In the genomic region with DNA sequence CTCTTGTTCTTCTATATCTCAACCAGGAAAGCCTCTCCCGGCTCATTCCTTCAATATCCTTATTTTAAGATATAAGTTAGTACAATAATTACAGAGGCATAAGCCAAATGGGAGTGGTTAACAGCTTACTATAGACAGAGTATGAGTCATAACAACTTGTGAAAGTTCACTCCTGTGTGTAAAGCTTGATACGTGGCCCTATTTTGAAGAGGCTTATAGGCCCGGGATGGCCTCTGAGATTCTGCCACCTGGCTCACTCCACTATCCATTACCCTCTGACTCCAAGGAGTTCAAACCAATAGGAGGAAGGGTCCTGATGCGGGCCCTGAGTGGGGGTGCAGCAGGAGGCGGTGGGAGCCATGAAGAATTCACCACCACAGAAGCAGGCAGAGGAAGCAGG, we compare ENCODE assay signal across 8 cellular contexts. TPM values are rescaled to one million over a fixed set of nuclear protein-coding genes. Genes with fewer than 3 reads are reported as not detected.
A peak's percentile ranks its signal among the peaks of the same experiment; 100 is the strongest.
DNase-seq lines count a peak whose midpoint lies in the region; ATAC-seq and TF ChIP-seq lines count a peak whose summit lies in the region.

No MANE protein-coding gene starts in this region.

- peak overlapping the region in 1 of 2 donors; percentile 49 for H3K9ac ChIP-seq in mucosa of rectum (ENCODE audit: low read depth in 1 of 2, low read length in 2 of 2)

- H2AFZ ChIP-seq in ACC112 (ENCODE audit: low read length, unreplicated experiment), result no peak overlapping the region

- CTCF ChIA-PET in activated CD4-positive, alpha-beta memory T cell treated with anti-CD3 and anti-CD28 coated beads for 36 hours (lab: Charles Lee), result interaction anchor here (0.7 to 1.3 kb wide), 4 partner anchors 38 to 52 kb away, joined by 3 read pairs; no protein-coding TSS in a partner anchor

- H3K9me3 Mint-ChIP-seq in activated CD4-positive, alpha-beta memory T cell treated with anti-CD3 and anti-CD28 coated beads for 36 hours, result no peaks in the 10 kb centered on the region
- no peaks in the 10 kb centered on the region for H3K9me3 Mint-ChIP-seq in osteocyte (ENCODE audit: unreplicated experiment)

- peaks cover 61% of the 10 kb centered on the region for H3K36me3 Mint-ChIP-seq in activated CD4-positive, alpha-beta memory T cell treated with anti-CD3 and anti-CD28 coated beads for 36 hours
- peaks cover 26% of the 10 kb centered on the region for H3K36me3 Mint-ChIP-seq in osteocyte (ENCODE audit: unreplicated experiment)

- intact Hi-C loops in activated CD4-positive, alpha-beta memory T cell treated with anti-CD3 and anti-CD28 coated beads for 36 hours (cut with micrococcal nuclease), result loop anchor here (1.0 kb wide), 1 partner anchor 29 kb away; no protein-coding TSS in a partner anchor

- H3K4me3 Mint-ChIP-seq in activated CD4-positive, alpha-beta memory T cell treated with anti-CD3 and anti-CD28 coated beads for 36 hours, result no peak overlapping the region
- H3K4me3 Mint-ChIP-seq in osteocyte (ENCODE audit: unreplicated experiment), result no peak overlapping the region

- H3K27me3 Mint-ChIP-seq in activated CD4-positive, alpha-beta memory T cell treated with anti-CD3 and anti-CD28 coated beads for 36 hours, result no peaks in the 10 kb centered on the region
- no peaks in the 10 kb centered on the region for H3K27me3 Mint-ChIP-seq in osteocyte (ENCODE audit: unreplicated experiment)

- H3K4me1 ChIP-seq in ACC112 (ENCODE audit: control insufficient read depth, insufficient read depth, low read length, unreplicated experiment), result peaks cover 34% of the 10 kb centered on the region
- peaks cover 47 to 49% of the 10 kb centered on the region in 2 donors for H3K4me1 ChIP-seq in mucosa of rectum (ENCODE audit: control insufficient read depth in 2 of 2, insufficient read depth in 2 of 2, low read length in 2 of 2)

- H3K27ac Mint-ChIP-seq in activated CD4-positive, alpha-beta memory T cell treated with anti-CD3 and anti-CD28 coated beads for 36 hours, result peak overlapping the region; percentile 86
- no peak overlapping the region for H3K27ac Mint-ChIP-seq in osteocyte (ENCODE audit: unreplicated experiment)

- peaks cover 50% of the 10 kb centered on the region for H3K4me1 Mint-ChIP-seq in activated CD4-positive, alpha-beta memory T cell treated with anti-CD3 and anti-CD28 coated beads for 36 hours (ENCODE audit: low read depth)
- H3K4me1 Mint-ChIP-seq in osteocyte (ENCODE audit: unreplicated experiment), result peaks cover 32% of the 10 kb centered on the region

- H3K27me3 ChIP-seq in ACC112 (ENCODE audit: insufficient read depth, low read length), result no peaks in the 10 kb centered on the region
- H3K27me3 ChIP-seq in mucosa of rectum (ENCODE audit: control insufficient read depth in 2 of 2, insufficient read depth in 2 of 2, low read length in 2 of 2), result no peaks in the 10 kb centered on the region

- POLR2A ChIA-PET in activated CD4-positive, alpha-beta memory T cell treated with anti-CD3 and anti-CD28 coated beads for 36 hours (lab: Charles Lee), result interaction anchor here (0.9 to 1.4 kb wide), 4 partner anchors 10 to 37 kb away, joined by 3 to 6 read pairs (median 4); a partner anchor contains a TSS

- peaks cover 40% of the 10 kb centered on the region for H3K79me2 ChIP-seq in ACC112 (ENCODE audit: control insufficient read depth, insufficient read depth, low read length, unreplicated experiment)

- H3K27ac ChIP-seq in ACC112 (ENCODE audit: low read depth, low read length) (peak overlapping the region; percentile 83; the same call in 1 of the 2 replicates), mucosa of rectum (ENCODE audit: low read depth in 2 of 2, low read length in 2 of 2) (peak overlapping the region; percentile 78 to 84)

- H3K9me3 ChIP-seq in mucosa of rectum (ENCODE audit: control insufficient read depth in 2 of 2, low read length in 2 of 2), result no peaks in the 10 kb centered on the region

- H3K4me3 ChIP-seq in ACC112 (ENCODE audit: low read depth, low read length), result no peak overlapping the region
- no peak overlapping the region for H3K4me3 ChIP-seq in mucosa of rectum (ENCODE audit: low read length in 2 of 2)

- TF ChIP-seq CTCF in osteocyte (IDR thresholded peaks at IDR 0.05), result no peak

- ATAC-seq in GM18870 (IDR thresholded peaks at IDR 0.05; ENCODE audit: unreplicated experiment) (peak; percentile 74), HG03066 (IDR thresholded peaks at IDR 0.05; ENCODE audit: low read depth, unreplicated experiment) (peak; percentile 59)

- peak; percentile 51 for DNase-seq in activated CD4-positive, alpha-beta memory T cell treated with anti-CD3 and anti-CD28 coated beads for 36 hours
- no peak for DNase-seq in ecto neural progenitor cell (ENCODE audit: low spot score)
- DNase-seq in osteocyte (ENCODE audit: extremely low spot score, unreplicated experiment), result no peak
- DNase-seq in SHP77 treated with DMSO at 0.1 percent for 48 hours (lab: John Stamatoyannopoulos, UW), result no peak

- H3K36me3 ChIP-seq in ACC112 (ENCODE audit: insufficient read depth, low read length) (peaks cover 16% of the 10 kb centered on the region), mucosa of rectum (ENCODE audit: control insufficient read depth in 2 of 2, insufficient read depth in 2 of 2, low read length in 2 of 2) (peaks cover 23 to 45% of the 10 kb centered on the region in 2 donors)

RNA-seq across cellular contexts. Expression of a gene that starts 36.6 kb away (rescaled TPM):
- total RNA-seq in activated CD4-positive, alpha-beta memory T cell treated with anti-CD3 and anti-CD28 coated beads for 36 hours, result 10 to 100 TPM; 76.6 to 78.0 TPM
- 39.1 and 40.9 TPM in 2 replicates for total RNA-seq in osteocyte

RNA-seq across cellular contexts. Expression of a gene that starts 54.0 kb away (rescaled TPM):
- 10 to 100 TPM; 25.8 to 26.1 TPM for total RNA-seq in activated CD4-positive, alpha-beta memory T cell treated with anti-CD3 and anti-CD28 coated beads for 36 hours
- total RNA-seq in osteocyte, result 22.4 and 23.0 TPM in 2 replicates
